In genomic region chr17:80035687-80035936, GRCh38 we compare ENCODE assay signal across 8 cellular contexts. TPM values are rescaled to one million over a fixed set of nuclear protein-coding genes. Genes with fewer than 3 reads are reported as not detected.
DNase-seq lines count a peak whose midpoint lies in the region; TF ChIP-seq lines count a peak whose summit lies in the region.

TBC1D16 (minus strand) TSS chr17:80035872; CDS start chr17:80013547, 22,325 bp downstream.

- peak within 1 kb of the TSS; percentile 91 to 100 (median 99) for H3K4me2 ChIP-seq in BLaER1 treated with 17β-estradiol and CSF1 and Interleukin-3, amounts not matched to agents 10 nM and 100 nM

- no peak for TF ChIP-seq CTCF in choroid plexus epithelial cell (conservative IDR thresholded peaks at IDR 0.05; ENCODE audit: low read depth, low read length)

- H3K36me3 ChIP-seq in BLaER1 treated with 17β-estradiol and CSF1 and Interleukin-3, amounts not matched to agents 10 nM and 100 nM = no peaks in the 10 kb centered on the region
- H3K36me3 ChIP-seq in urinary bladder (ENCODE audit: insufficient read depth) = no peaks in the 10 kb centered on the region

- peaks cover 8 to 45% (median 21%) of the 10 kb centered on the region in 11 experiments; a peak in 16 of 22 replicates for H4K20me1 ChIP-seq in BLaER1 treated with 17β-estradiol and CSF1 and Interleukin-3, amounts not matched to agents 10 nM and 100 nM

- H3K4me1 ChIP-seq in BLaER1 treated with 17β-estradiol and CSF1 and Interleukin-3, amounts not matched to agents 10 nM and 100 nM = peaks cover 14 to 58% (median 38%) of the 10 kb centered on the region in 10 experiments
- H3K4me1 ChIP-seq in urinary bladder (ENCODE audit: insufficient read depth) = peaks cover 1% of the 10 kb centered on the region

- H3K27ac ChIP-seq in BLaER1 treated with 17β-estradiol and CSF1 and Interleukin-3, amounts not matched to agents 10 nM and 100 nM = peak within 1 kb of the TSS; percentile 66 to 86 (median 78)
- H3K27ac ChIP-seq in urinary bladder (ENCODE audit: low read depth) = peak within 1 kb of the TSS; percentile 90

- DNase-seq in Jurkat, Clone E6-1 (ENCODE audit: low read depth, low spot score) = no peak
- DNase-seq in choroid plexus epithelial cell (ENCODE audit: low read depth) (no peak), mesenteric fat pad (ENCODE audit: low spot score) (no peak), NCI-H226 (no peak), NOMO-1 (lab: John Stamatoyannopoulos, UW; ENCODE audit: unreplicated experiment in 2 of 2) (no peak), cerebellar cortex (ENCODE audit: low spot score) (no peak)

- peak within 1 kb of the TSS; percentile 77 to 91 (median 85) for H3K9ac ChIP-seq in BLaER1 treated with 17β-estradiol and CSF1 and Interleukin-3, amounts not matched to agents 10 nM and 100 nM

- peak within 1 kb of the TSS; percentile 68 to 84 (median 78) for H3K4me3 ChIP-seq in BLaER1 treated with 17β-estradiol and CSF1 and Interleukin-3, amounts not matched to agents 10 nM and 100 nM
- peak within 1 kb of the TSS; percentile 73 for H3K4me3 ChIP-seq in Jurkat, Clone E6-1 (ENCODE audit: low read length)
- peak within 1 kb of the TSS; percentile 89 for H3K4me3 ChIP-seq in choroid plexus epithelial cell (ENCODE audit: low read depth, low read length)
- peak within 1 kb of the TSS; percentile 97 for H3K4me3 ChIP-seq in urinary bladder (ENCODE audit: low read depth, low read length)

- H3K9me3 ChIP-seq in BLaER1 treated with 17β-estradiol and CSF1 and Interleukin-3, amounts not matched to agents 10 nM and 100 nM (replicated peaks in 1 of 11) = no peaks in the 10 kb centered on the region

- H3K27me3 ChIP-seq in BLaER1 treated with 17β-estradiol and CSF1 and Interleukin-3, amounts not matched to agents 10 nM and 100 nM = peaks cover 27 to 71% (median 58%) of the 10 kb centered on the region in 11 experiments

- WGBS in urinary bladder = 1% methylated on average over 46 of the region's 46 CpGs

RNA-seq across cellular contexts. Expression of gene TBC1D16, which starts in this region (rescaled TPM):
- polyA plus RNA-seq in Jurkat, Clone E6-1 (2012; ENCODE audit: insufficient read depth, insufficient read length) = 8.1 TPM
- total RNA-seq in mesenteric fat pad (111 TPM), urinary bladder (15.8 TPM)
- polyA plus RNA-seq in urinary bladder = 21.5 TPM
